In genomic region chr16:6642271-6642670, GRCh38 we compare ENCODE assay signal across 20 cellular contexts.
"Had no signal": no experiment of that assay in that cellular context is flagged by ENCODE, and none has a peak within 500 bp of the region (broad histone marks: within the 10 kb centered on the region; RNA-seq: fewer than 3 reads in every experiment).

No MANE protein-coding gene starts in this region.

- H3K9me3 ChIP-seq: adrenal gland, ascending aorta, left lung, prostate gland, spleen, upper lobe of left lung had no signal

- H3K27ac Mint-ChIP-seq: activated naive CD8-positive, alpha-beta T cell; activated T-helper 17 cell treated with anti-CD3 and anti-CD28 coated beads, Interleukin-2, amount 50 U/mL, for 72 hours; dendritic cell treated with granulocyte-macrophage colony-stimulating factor and Interleukin-4, amounts not matched to agents 40 ng/mL and 50 ng/mL, for 4 days; mesothelial cell of epicardium; natural killer cell had no signal

- H3K4me1 ChIP-seq: adrenal gland, ascending aorta, left lung, prostate gland, upper lobe of left lung had no signal

- DNase-seq: activated CD4-positive, alpha-beta T cell treated with anti-CD3 and anti-CD28 coated beads for 1 hour; activated CD4-positive, alpha-beta T cell treated with anti-CD3 and anti-CD28 coated beads, Interleukin-2, amount 50 U/mL, for 1 hour; activated T-cell treated with anti-CD3 and anti-CD28 coated beads, Interleukin-2, amount 50 U/mL, for 1 hour; adrenal gland; brain microvascular endothelial cell; effector CD4-positive, alpha-beta T cell; foreskin fibroblast; left lung; natural killer cell; spleen; stimulated activated CD4-positive, alpha-beta T cell treated with anti-CD3 and anti-CD28 coated beads, Interleukin-4, amount 100 ng/mL, for 1 hour; T-helper 9 cell; upper lobe of left lung had no signal

- H3K27me3 ChIP-seq: ascending aorta, brain microvascular endothelial cell had no signal

- H3K4me3 Mint-ChIP-seq: activated naive CD8-positive, alpha-beta T cell; activated T-helper 17 cell treated with anti-CD3 and anti-CD28 coated beads, Interleukin-2, amount 50 U/mL, for 72 hours; dendritic cell treated with granulocyte-macrophage colony-stimulating factor and Interleukin-4, amounts not matched to agents 40 ng/mL and 50 ng/mL, for 4 days; mesothelial cell of epicardium; natural killer cell had no signal

- H3K27ac ChIP-seq: adrenal gland, ascending aorta, brain microvascular endothelial cell, left lung, prostate gland, spleen, upper lobe of left lung had no signal

- H3K9me3 Mint-ChIP-seq: activated T-helper 17 cell treated with anti-CD3 and anti-CD28 coated beads, Interleukin-2, amount 50 U/mL, for 72 hours; dendritic cell treated with granulocyte-macrophage colony-stimulating factor and Interleukin-4, amounts not matched to agents 40 ng/mL and 50 ng/mL, for 4 days; mesothelial cell of epicardium; natural killer cell had no signal

- H3K36me3 Mint-ChIP-seq: activated naive CD8-positive, alpha-beta T cell; mesothelial cell of epicardium; natural killer cell had no signal

- H3K36me3 ChIP-seq: adrenal gland, ascending aorta, brain microvascular endothelial cell, left lung, prostate gland, spleen, upper lobe of left lung had no signal

- H3K4me1 Mint-ChIP-seq: activated T-helper 17 cell treated with anti-CD3 and anti-CD28 coated beads, Interleukin-2, amount 50 U/mL, for 72 hours; mesothelial cell of epicardium had no signal

- H3K4me3 ChIP-seq: adrenal gland, ascending aorta, left lung, lung, prostate gland, spleen, upper lobe of left lung had no signal
